ENCODE assay signal across 24 cellular contexts in the genomic region with DNA sequence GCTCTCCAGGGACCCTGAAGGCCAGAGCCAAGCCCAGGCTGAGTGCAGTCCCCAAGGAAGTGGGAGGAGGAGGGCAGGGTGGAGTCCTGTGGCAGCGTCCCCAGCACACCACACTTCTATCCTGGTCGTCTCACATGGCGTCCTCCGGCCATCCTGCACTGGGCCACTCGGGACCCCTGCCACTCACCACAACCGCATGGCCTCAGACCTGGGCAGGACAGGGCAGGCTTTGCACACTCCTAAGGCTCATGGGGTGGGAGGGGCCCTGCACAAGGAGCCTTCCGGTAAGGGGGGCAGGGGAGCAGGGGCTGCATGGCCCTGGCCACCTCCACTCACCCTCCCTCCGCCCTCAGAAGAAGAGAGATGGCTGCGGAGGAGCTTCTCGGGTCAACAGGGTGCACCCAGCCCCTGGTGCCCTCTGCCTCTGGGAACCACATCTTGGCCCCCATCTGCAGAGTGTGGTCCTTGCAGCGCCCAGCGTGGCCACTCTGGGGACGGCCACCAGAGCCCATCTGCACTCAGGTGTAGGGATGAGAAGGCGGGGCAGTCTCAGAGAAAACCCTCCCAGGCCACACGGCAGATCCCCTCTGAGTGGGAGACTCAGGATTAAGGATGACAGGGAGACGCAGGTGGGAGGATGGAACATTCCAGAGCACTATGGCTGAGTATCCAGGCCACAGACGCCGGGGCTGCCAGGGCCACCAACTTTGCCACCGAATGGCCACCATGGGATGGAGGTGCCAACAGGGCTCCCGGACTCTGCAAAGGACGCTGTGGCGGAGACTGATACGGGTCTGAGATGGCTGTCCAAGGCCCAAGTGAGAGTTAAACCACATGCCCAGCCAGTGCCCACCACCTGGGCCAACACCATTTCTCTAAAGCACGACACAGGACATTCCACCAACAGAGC. TPM values are rescaled to one million over a fixed set of nuclear protein-coding genes. Genes with fewer than 3 reads are reported as not detected.
DNase-seq lines count a peak whose midpoint lies in the region; ATAC-seq and TF ChIP-seq lines count a peak whose summit lies in the region.
"Had no signal": no experiment of that assay in that cellular context is flagged by ENCODE, and none has a peak within 500 bp of the region (broad histone marks: within the 10 kb centered on the region; RNA-seq: fewer than 3 reads in every experiment).

No MANE protein-coding gene starts in this region.

- intact Hi-C loops in Right ventricle myocardium superior (cut with DNase I) = no loop called here

- no peaks in the 10 kb centered on the region for H3K79me2 ChIP-seq in osteoblast (ENCODE audit: insufficient read depth, low read length)
- H3K79me2 ChIP-seq: hepatocyte had no signal

- H3K4me1 ChIP-seq in right atrium auricular region = peaks cover 0 to 3% of the 10 kb centered on the region in 2 donors
- no peaks in the 10 kb centered on the region for H3K4me1 ChIP-seq in osteoblast (ENCODE audit: insufficient read depth, low read length)
- H3K4me1 ChIP-seq: suprapubic skin had no signal

- TF ChIP-seq CTCF in right atrium auricular region (IDR thresholded peaks at IDR 0.05) = no peak
- TF ChIP-seq CTCF in osteoblast (IDR thresholded peaks at IDR 0.05; ENCODE audit: extremely low read depth, low read depth, low read length) = no peak
- TF ChIP-seq CTCF in RWPE1 (conservative IDR thresholded peaks at IDR 0.05; ENCODE audit: low read depth) = no peak

- CTCF ChIA-PET in RWPE1 (lab: Yijun Ruan, JAX) = no interaction called here

- no peak for ATAC-seq in Right ventricle myocardium superior (ENCODE audit: poor library complexity)
- ATAC-seq: GM23338 had no signal

- no peaks in the 10 kb centered on the region for H3K27me3 ChIP-seq in right atrium auricular region
- no peaks in the 10 kb centered on the region for H3K27me3 ChIP-seq in osteoblast (ENCODE audit: insufficient read depth, low read length)
- H3K27me3 ChIP-seq: hepatocyte, neutrophil, suprapubic skin had no signal

- no peak overlapping the region for H3K27ac ChIP-seq in right atrium auricular region
- peak overlapping the region; percentile 19 for H3K27ac ChIP-seq in cingulate gyrus (ENCODE audit: low read depth, low read length)
- H3K27ac ChIP-seq in osteoblast (ENCODE audit: low read depth, low read length) = no peak overlapping the region
- H3K27ac ChIP-seq in RWPE1 = no peak overlapping the region
- H3K27ac ChIP-seq: hepatocyte, neutrophil, suprapubic skin had no signal

- DNase-seq in Right ventricle myocardium superior (peak; percentile 39), right atrium auricular region (ENCODE audit: low spot score) (no peak), osteoblast (ENCODE audit: insufficient read length, low spot score, missing footprints) (peak; percentile 67), amygdala (lab: John Stamatoyannopoulos, UW) (no peak), superior temporal gyrus (ENCODE audit: extremely low spot score) (no peak), RWPE1 (ENCODE audit: low spot score) (no peak)
- DNase-seq in activated T-cell treated with anti-CD3 and anti-CD28 coated beads, Interleukin-2, amount 50 U/mL, for 48 hours = no peak
- DNase-seq: activated CD4-positive, alpha-beta T cell treated with anti-CD3 and anti-CD28 coated beads, Interleukin-2, amount 50 U/mL, for 48 hours; activated naive CD8-positive, alpha-beta T cell treated with anti-CD3 and anti-CD28 coated beads for 36 hours; DMS153; GF-D8; MV-4-11; NCI-H187; NCI-H226; NCI-H82; retina; SIG-M5 had no signal

- no peak overlapping the region for H2AFZ ChIP-seq in osteoblast (ENCODE audit: low read length)
- H2AFZ ChIP-seq: GM23338, hepatocyte had no signal

- H3K4me2 ChIP-seq in osteoblast (ENCODE audit: insufficient read depth, low read length) = no peak overlapping the region
- H3K4me2 ChIP-seq: GM23338, hepatocyte had no signal

- POLR2A ChIA-PET in RWPE1 (lab: Yijun Ruan, JAX; ENCODE audit: low non-redundant PET) = no interaction called here

- H3K9me3 ChIP-seq in right atrium auricular region (no peaks in the 10 kb centered on the region), osteoblast (ENCODE audit: low read depth, low read length) (no peaks in the 10 kb centered on the region)
- H3K9me3 ChIP-seq: neutrophil, suprapubic skin had no signal

- no peaks in the 10 kb centered on the region for H4K20me1 ChIP-seq in osteoblast (ENCODE audit: insufficient read depth, low read length)

- H3K4me3 ChIP-seq in right atrium auricular region = no peak overlapping the region
- H3K4me3 ChIP-seq in osteoblast (ENCODE audit: insufficient read depth, low read length) = no peak overlapping the region
- H3K4me3 ChIP-seq: GM23338, hepatocyte, lung, suprapubic skin had no signal

- no peaks in the 10 kb centered on the region for H3K36me3 ChIP-seq in right atrium auricular region
- no peaks in the 10 kb centered on the region for H3K36me3 ChIP-seq in osteoblast (ENCODE audit: insufficient read depth, low read length)
- H3K36me3 ChIP-seq: neutrophil, suprapubic skin had no signal

RNA-seq across cellular contexts. Expression of gene TPPP, which starts 7.6 kb away (rescaled TPM):
- 39.7 TPM for total RNA-seq in Right ventricle myocardium superior
- total RNA-seq in right atrium auricular region = 10 to 100 TPM; 12.2 to 15.7 TPM
- not detected in 2 replicates for total RNA-seq in osteoblast
- total RNA-seq: OCI-LY7 had no signal

Comparison
In these comparisons a context has a peak if more than half of its experiments do, and no peak if none do; other contexts are left out.
1. DNase-seq: peak in Right ventricle myocardium superior (single experiment) and osteoblast (single experiment); none in right atrium auricular region (single experiment), activated T-cell treated with anti-CD3 and anti-CD28 coated beads, Interleukin-2, amount 50 U/mL, for 48 hours (0 of 2), amygdala (0 of 56), superior temporal gyrus (single experiment) and RWPE1 (single experiment).
2. RNA of gene TPPP, which starts 7.6 kb away (total RNA-seq): 39.7 TPM in Right ventricle myocardium superior (single experiment) and 12.2 to 15.7 TPM in right atrium auricular region; not detected in osteoblast; every median in the first group is over 10 times any median in the second.